ENCODE assay signal across 20 cellular contexts in the genomic region with DNA sequence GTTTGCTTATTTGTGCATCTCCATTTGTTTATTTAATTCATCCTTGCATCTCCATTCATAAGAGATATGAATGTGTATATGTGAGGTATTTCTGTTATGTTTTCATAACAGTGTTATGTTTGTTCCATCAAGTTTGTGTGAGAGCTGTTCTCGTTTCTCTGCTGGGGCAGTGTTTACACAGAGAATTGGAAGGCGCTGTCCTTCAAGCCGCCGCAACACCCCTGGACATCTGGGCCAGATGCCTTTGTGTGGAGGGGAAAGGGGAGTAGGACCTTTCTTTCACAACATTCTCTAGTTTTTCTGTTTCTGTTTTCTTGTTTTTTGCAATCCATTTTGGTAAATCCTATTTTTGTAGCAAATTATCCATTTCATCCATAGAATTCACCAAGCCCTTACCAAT. TPM values are rescaled to one million over a fixed set of nuclear protein-coding genes. Genes with fewer than 3 reads are reported as not detected.
A peak's percentile ranks its signal among the peaks of the same experiment; 100 is the strongest.
DNase-seq lines count a peak whose midpoint lies in the region; ATAC-seq and TF ChIP-seq lines count a peak whose summit lies in the region.
"Had no signal": no experiment of that assay in that cellular context is flagged by ENCODE, and none has a peak within 500 bp of the region (broad histone marks: within the 10 kb centered on the region; RNA-seq: fewer than 3 reads in every experiment).

No MANE protein-coding gene starts in this region.

- TF ChIP-seq CTCF in left ventricle myocardium inferior (IDR thresholded peaks at IDR 0.05; ENCODE audit: borderline replicate concordance): no peak

- H3K36me3 ChIP-seq in left ventricle myocardium inferior: peaks cover 30% of the 10 kb centered on the region
- H3K36me3 ChIP-seq: uterus had no signal

- H3K36me3 Mint-ChIP-seq in activated naive CD4-positive, alpha-beta T cell treated with anti-CD3 and anti-CD28 coated beads for 36 hours (ENCODE audit: low read depth): peaks cover 4% of the 10 kb centered on the region
- peaks cover 25% of the 10 kb centered on the region for H3K36me3 Mint-ChIP-seq in activated naive CD4-positive, alpha-beta T cell treated with anti-CD3 and anti-CD28 coated beads, Interleukin-2, amount 10 ng/mL, durations not matched to agents 7 days and 5 days
- peaks cover 1% of the 10 kb centered on the region for H3K36me3 Mint-ChIP-seq in activated naive CD8-positive, alpha-beta T cell treated with anti-CD3 and anti-CD28 coated beads for 36 hours
- peaks cover 67% of the 10 kb centered on the region for H3K36me3 Mint-ChIP-seq in stimulated activated effector memory CD8-positive, alpha-beta T cell treated with anti-CD3 and anti-CD28 coated beads, Interleukin-12 subunit alpha, Interleukin-12 subunit beta, amount 100 ng/mL, for 72 hours

- H3K9me3 ChIP-seq in left ventricle myocardium inferior (replicated peaks): no peaks in the 10 kb centered on the region
- H3K9me3 ChIP-seq: stomach, uterus had no signal

- peaks cover 49% of the 10 kb centered on the region for H3K4me1 ChIP-seq in left ventricle myocardium inferior
- H3K4me1 ChIP-seq: uterus had no signal

- peaks cover 6% of the 10 kb centered on the region for H3K4me1 Mint-ChIP-seq in activated naive CD4-positive, alpha-beta T cell treated with anti-CD3 and anti-CD28 coated beads for 36 hours (ENCODE audit: low read depth)
- H3K4me1 Mint-ChIP-seq in activated naive CD4-positive, alpha-beta T cell treated with anti-CD3 and anti-CD28 coated beads, Interleukin-2, amount 10 ng/mL, durations not matched to agents 7 days and 5 days: peaks cover 12% of the 10 kb centered on the region
- peaks cover 8% of the 10 kb centered on the region for H3K4me1 Mint-ChIP-seq in activated naive CD8-positive, alpha-beta T cell treated with anti-CD3 and anti-CD28 coated beads for 36 hours
- H3K4me1 Mint-ChIP-seq in stimulated activated effector memory CD8-positive, alpha-beta T cell treated with anti-CD3 and anti-CD28 coated beads, Interleukin-12 subunit alpha, Interleukin-12 subunit beta, amount 100 ng/mL, for 72 hours: no peaks in the 10 kb centered on the region

- H3K27ac ChIP-seq in left ventricle myocardium inferior (replicated peaks): peak overlapping the region; percentile 86
- H3K27ac ChIP-seq: uterus had no signal

- no peaks in the 10 kb centered on the region for H3K27me3 ChIP-seq in left ventricle myocardium inferior (ENCODE audit: low read depth)
- H3K27me3 ChIP-seq: stomach, uterus had no signal

- H3K4me3 ChIP-seq in left ventricle myocardium inferior: no peak overlapping the region
- H3K4me3 ChIP-seq: K562, stomach, uterus had no signal

- intact Hi-C loops in activated naive CD4-positive, alpha-beta T cell treated with anti-CD3 and anti-CD28 coated beads for 36 hours (cut with micrococcal nuclease): no loop called here
- intact Hi-C loops in left ventricle myocardium inferior (cut with micrococcal nuclease): no loop called here

- H3K27ac Mint-ChIP-seq in activated naive CD4-positive, alpha-beta T cell treated with anti-CD3 and anti-CD28 coated beads for 36 hours: peak overlapping the region; percentile 6
- no peak overlapping the region for H3K27ac Mint-ChIP-seq in activated naive CD4-positive, alpha-beta T cell treated with anti-CD3 and anti-CD28 coated beads, Interleukin-2, amount 10 ng/mL, durations not matched to agents 7 days and 5 days
- peak overlapping the region; percentile 36 for H3K27ac Mint-ChIP-seq in activated naive CD8-positive, alpha-beta T cell treated with anti-CD3 and anti-CD28 coated beads for 36 hours
- peak overlapping the region; percentile 70 for H3K27ac Mint-ChIP-seq in stimulated activated effector memory CD8-positive, alpha-beta T cell treated with anti-CD3 and anti-CD28 coated beads, Interleukin-12 subunit alpha, Interleukin-12 subunit beta, amount 100 ng/mL, for 72 hours
- H3K27ac Mint-ChIP-seq: HFFc6 had no signal

- CTCF ChIA-PET in activated naive CD4-positive, alpha-beta T cell treated with anti-CD3 and anti-CD28 coated beads for 36 hours (lab: Charles Lee): no interaction called here
- CTCF ChIA-PET in activated naive CD4-positive, alpha-beta T cell treated with anti-CD3 and anti-CD28 coated beads, Interleukin-2, amount 10 ng/mL, durations not matched to agents 7 days and 5 days (lab: Charles Lee): interaction anchor here (1.1 to 1.5 kb wide), 2 partner anchors 91 to 102 kb away, joined by 3 read pairs; partner anchors contain the start of gene ARL2

- ATAC-seq in stimulated activated effector memory CD8-positive, alpha-beta T cell treated with anti-CD3 and anti-CD28 coated beads, Interleukin-12 subunit alpha, Interleukin-12 subunit beta, amount 100 ng/mL, for 72 hours: no peak
- ATAC-seq in HG03571 (IDR thresholded peaks at IDR 0.05; ENCODE audit: unreplicated experiment) (no peak), GM21423 (IDR thresholded peaks at IDR 0.05; ENCODE audit: unreplicated experiment) (no peak)
- ATAC-seq: effector memory CD8-positive, alpha-beta T cell; K562; PC-3 had no signal

- no peak overlapping the region for H3K4me3 Mint-ChIP-seq in activated naive CD4-positive, alpha-beta T cell treated with anti-CD3 and anti-CD28 coated beads for 36 hours
- H3K4me3 Mint-ChIP-seq in activated naive CD4-positive, alpha-beta T cell treated with anti-CD3 and anti-CD28 coated beads, Interleukin-2, amount 10 ng/mL, durations not matched to agents 7 days and 5 days: no peak overlapping the region
- H3K4me3 Mint-ChIP-seq in activated naive CD8-positive, alpha-beta T cell treated with anti-CD3 and anti-CD28 coated beads for 36 hours: no peak overlapping the region
- H3K4me3 Mint-ChIP-seq in stimulated activated effector memory CD8-positive, alpha-beta T cell treated with anti-CD3 and anti-CD28 coated beads, Interleukin-12 subunit alpha, Interleukin-12 subunit beta, amount 100 ng/mL, for 72 hours: no peak overlapping the region
- H3K4me3 Mint-ChIP-seq: effector memory CD8-positive, alpha-beta T cell; HFFc6 had no signal

- H3K27me3 Mint-ChIP-seq in activated naive CD4-positive, alpha-beta T cell treated with anti-CD3 and anti-CD28 coated beads for 36 hours (ENCODE audit: low read depth): no peaks in the 10 kb centered on the region
- no peaks in the 10 kb centered on the region for H3K27me3 Mint-ChIP-seq in activated naive CD4-positive, alpha-beta T cell treated with anti-CD3 and anti-CD28 coated beads, Interleukin-2, amount 10 ng/mL, durations not matched to agents 7 days and 5 days
- H3K27me3 Mint-ChIP-seq in activated naive CD8-positive, alpha-beta T cell treated with anti-CD3 and anti-CD28 coated beads for 36 hours: no peaks in the 10 kb centered on the region
- H3K27me3 Mint-ChIP-seq: effector memory CD8-positive, alpha-beta T cell had no signal

- DNase-seq in activated naive CD4-positive, alpha-beta T cell treated with anti-CD3 and anti-CD28 coated beads for 36 hours: no peak
- no peak for DNase-seq in activated naive CD4-positive, alpha-beta T cell treated with anti-CD3 and anti-CD28 coated beads, Interleukin-2, amount 10 ng/mL, durations not matched to agents 7 days and 5 days
- no peak for DNase-seq in activated naive CD8-positive, alpha-beta T cell treated with anti-CD3 and anti-CD28 coated beads for 36 hours
- DNase-seq in left ventricle myocardium inferior (no peak), NCI-H2107 treated with DMSO at 0.1 percent for 48 hours (lab: John Stamatoyannopoulos, UW; ENCODE audit: unreplicated experiment) (no peak)
- no peak for DNase-seq in stimulated activated effector memory CD8-positive, alpha-beta T cell treated with anti-CD3 and anti-CD28 coated beads, Interleukin-12 subunit alpha, Interleukin-12 subunit beta, amount 100 ng/mL, for 72 hours (ENCODE audit: low spot score in 2 of 2)
- DNase-seq: activated CD4-positive, CD25-positive, alpha-beta regulatory T cell treated with anti-CD3 and anti-CD28 coated beads, Interleukin-2, amount 50 U/mL, for 72 hours; amniotic stem cell; CD8-positive, alpha-beta memory T cell; DMS79; effector memory CD8-positive, alpha-beta T cell; HFFc6; NCI-H187 treated with DMSO at 0.1 percent for 48 hours; PC-3; stomach; T-helper 9 cell; uterus had no signal

- H3K9me3 Mint-ChIP-seq in activated naive CD4-positive, alpha-beta T cell treated with anti-CD3 and anti-CD28 coated beads for 36 hours: no peaks in the 10 kb centered on the region
- H3K9me3 Mint-ChIP-seq in activated naive CD4-positive, alpha-beta T cell treated with anti-CD3 and anti-CD28 coated beads, Interleukin-2, amount 10 ng/mL, durations not matched to agents 7 days and 5 days: no peaks in the 10 kb centered on the region
- H3K9me3 Mint-ChIP-seq in activated naive CD8-positive, alpha-beta T cell treated with anti-CD3 and anti-CD28 coated beads for 36 hours: no peaks in the 10 kb centered on the region
- no peaks in the 10 kb centered on the region for H3K9me3 Mint-ChIP-seq in stimulated activated effector memory CD8-positive, alpha-beta T cell treated with anti-CD3 and anti-CD28 coated beads, Interleukin-12 subunit alpha, Interleukin-12 subunit beta, amount 100 ng/mL, for 72 hours
- H3K9me3 Mint-ChIP-seq: CD8-positive, alpha-beta memory T cell; effector memory CD8-positive, alpha-beta T cell; HFFc6 had no signal

RNA-seq across cellular contexts. Expression of gene TM7SF2, which starts 7.0 kb away (rescaled TPM):
- total RNA-seq in activated naive CD4-positive, alpha-beta T cell treated with anti-CD3 and anti-CD28 coated beads for 36 hours: 10 to 100 TPM; 10.9 to 11.9 TPM
- total RNA-seq in activated naive CD8-positive, alpha-beta T cell treated with anti-CD3 and anti-CD28 coated beads for 36 hours: 10 to 100 TPM; 12.3 to 14.7 TPM
- total RNA-seq in left ventricle myocardium inferior: 56.7 TPM

RNA-seq across cellular contexts. Expression of gene VPS51, which starts 8.6 kb away (rescaled TPM):
- total RNA-seq in activated naive CD4-positive, alpha-beta T cell treated with anti-CD3 and anti-CD28 coated beads for 36 hours: 10 to 100 TPM; 90.8 to 96.0 TPM
- total RNA-seq in activated naive CD8-positive, alpha-beta T cell treated with anti-CD3 and anti-CD28 coated beads for 36 hours: 100 to 1,000 TPM in 1 of 2 experiments, 10 to 100 TPM in 1; 88.0 to 108 TPM
- total RNA-seq in left ventricle myocardium inferior: 92.2 TPM

RNA-seq across cellular contexts. Expression of gene ZNHIT2, which starts 12.9 kb away (rescaled TPM):
- 1 to 10 TPM; 5.6 to 6.1 TPM for total RNA-seq in activated naive CD4-positive, alpha-beta T cell treated with anti-CD3 and anti-CD28 coated beads for 36 hours
- total RNA-seq in activated naive CD8-positive, alpha-beta T cell treated with anti-CD3 and anti-CD28 coated beads for 36 hours: 10 to 100 TPM; 14.9 to 15.1 TPM
- 6.1 TPM for total RNA-seq in left ventricle myocardium inferior

RNA-seq across cellular contexts. Expression of gene FAU, which starts 17.3 kb away (rescaled TPM):
- 1,000 to 10,000 TPM; 1,272 to 1,294 TPM for total RNA-seq in activated naive CD4-positive, alpha-beta T cell treated with anti-CD3 and anti-CD28 coated beads for 36 hours
- 1,000 to 10,000 TPM; 1,087 to 1,097 TPM for total RNA-seq in activated naive CD8-positive, alpha-beta T cell treated with anti-CD3 and anti-CD28 coated beads for 36 hours
- 629 TPM for total RNA-seq in left ventricle myocardium inferior

RNA-seq across cellular contexts. Expression of gene MRPL49, which starts 17.5 kb away (rescaled TPM):
- total RNA-seq in activated naive CD4-positive, alpha-beta T cell treated with anti-CD3 and anti-CD28 coated beads for 36 hours: 10 to 100 TPM; 49.3 to 51.6 TPM
- 100 to 1,000 TPM in 1 of 2 experiments, 10 to 100 TPM in 1; 99.9 to 100 TPM for total RNA-seq in activated naive CD8-positive, alpha-beta T cell treated with anti-CD3 and anti-CD28 coated beads for 36 hours
- 32.1 TPM for total RNA-seq in left ventricle myocardium inferior
